ENCODE assay signal across 8 cellular contexts in the genomic region with DNA sequence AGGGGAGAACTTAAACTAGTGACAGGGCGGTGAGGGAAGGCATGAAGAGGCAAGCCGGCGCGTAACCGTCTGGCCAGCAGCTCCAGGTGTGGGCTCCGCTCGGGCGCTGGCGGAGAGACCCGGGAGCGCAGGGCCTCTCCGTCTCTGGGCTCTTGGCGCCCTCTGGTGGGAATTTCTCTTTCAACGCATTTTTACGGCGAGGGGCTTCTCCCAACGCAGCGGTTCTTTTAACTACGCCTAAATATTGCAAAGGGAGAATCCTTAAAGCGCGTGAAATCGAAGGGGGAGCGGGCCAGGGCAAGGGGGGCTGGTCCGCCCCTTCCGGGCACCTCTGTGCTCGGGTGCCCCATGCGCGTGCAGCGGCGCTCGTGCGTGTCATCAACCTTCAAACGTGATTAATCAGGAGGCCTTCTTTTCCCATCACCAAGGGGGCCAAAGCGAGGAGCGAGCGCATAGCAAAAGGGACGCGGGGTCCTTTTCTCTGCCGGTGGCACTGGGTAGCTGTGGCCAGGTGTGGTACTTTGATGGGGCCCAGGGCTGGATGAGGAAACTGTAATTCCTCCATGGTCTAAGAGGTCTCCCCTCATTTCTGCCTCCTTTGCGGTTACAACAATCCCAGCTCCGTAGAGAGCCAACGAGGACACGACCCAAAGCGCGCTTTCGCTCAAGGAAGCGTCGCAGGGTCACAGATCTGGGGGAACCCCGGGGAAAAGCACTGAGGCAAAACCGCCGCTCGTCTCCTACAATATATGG. TPM values are rescaled to one million over a fixed set of nuclear protein-coding genes. Genes with fewer than 3 reads are reported as not detected.
DNase-seq lines count a peak whose midpoint lies in the region; TF ChIP-seq lines count a peak whose summit lies in the region.

No MANE protein-coding gene starts in this region.

- H3K4me1 Mint-ChIP-seq in IgD-negative memory B cell: peaks cover 12 to 22% (median 21%) of the 10 kb centered on the region in 3 donors

- H3K36me3 Mint-ChIP-seq in IgD-negative memory B cell: peaks cover 1% of the 10 kb centered on the region

- intact Hi-C loops in transverse colon (cut with DNase I; ENCODE audit: low total_unique reads): loop anchor here (10.0 kb wide), 1 partner anchor 331 kb away; no protein-coding TSS in a partner anchor

- H3K27me3 ChIP-seq in neutrophil (peaks cover 86% of the 10 kb centered on the region), transverse colon (peaks cover 81% of the 10 kb centered on the region)

- TF ChIP-seq CTCF in fibroblast of pulmonary artery (IDR thresholded peaks at IDR 0.05; ENCODE audit: low read length, missing control alignments): peak; percentile 57
- no peak for TF ChIP-seq CTCF in neutrophil (IDR thresholded peaks at IDR 0.05)
- peak; percentile 73 to 85 (median 80) for TF ChIP-seq CTCF in transverse colon (IDR thresholded peaks at IDR 0.05)

- peak overlapping the region; percentile 92 to 95 (median 94) for H3K27ac Mint-ChIP-seq in IgD-negative memory B cell

- H3K4me3 Mint-ChIP-seq in IgD-negative memory B cell: peak overlapping the region; percentile 67 to 90 (median 86)

- H3K4me3 ChIP-seq in fibroblast of pulmonary artery (replicated peaks; ENCODE audit: low read depth, low read length): no peak overlapping the region
- H3K4me3 ChIP-seq in neutrophil (ENCODE audit: low read depth in 1 of 2, low read length in 1 of 2): peak overlapping the region; percentile 36 to 52
- H3K4me3 ChIP-seq in transverse colon: peak overlapping the region in 3 of 4 donors; percentile 23 to 53 (median 28)

- in situ Hi-C loops in transverse colon (cut with MboI; ENCODE audit: low pct_ligation_motif_present in 1 of 4, low pct_unique_long_range_greater_than_20kb in 1 of 4, low sequenced_read_pairs in 3 of 4): loop anchor here (10.0 to 25.0 kb wide), 4 partner anchors 104 to 581 kb away; a partner anchor contains a TSS

- TF ChIP-seq EP300 in transverse colon (IDR thresholded peaks at IDR 0.05; ENCODE audit: low read depth): no peak

- DNase-seq in GF-D8 (lab: John Stamatoyannopoulos, UW) (peak; percentile 10), OCI-M1 (lab: John Stamatoyannopoulos, UW) (peak; percentile 80), fibroblast of pulmonary artery (ENCODE audit: low read depth) (peak; percentile 46), transverse colon (peak; percentile 65), cerebellar nuclear complex (lab: John Stamatoyannopoulos, UW) (no peak)
- DNase-seq in activated T-cell treated with anti-CD3 and anti-CD28 coated beads, Interleukin-2, amount 50 U/mL, for 48 hours: peak; percentile 82 to 84

- H3K36me3 ChIP-seq in neutrophil (no peaks in the 10 kb centered on the region), transverse colon (no peaks in the 10 kb centered on the region)

- TF ChIP-seq POLR2A in transverse colon (IDR thresholded peaks at IDR 0.05): no peak

- peaks cover 0 to 6% (median 0%) of the 10 kb centered on the region in 3 donors for H3K9me3 Mint-ChIP-seq in IgD-negative memory B cell

- H3K9me3 ChIP-seq in neutrophil: no peaks in the 10 kb centered on the region
- no peaks in the 10 kb centered on the region for H3K9me3 ChIP-seq in transverse colon

- H3K4me1 ChIP-seq in neutrophil (ENCODE audit: control insufficient read depth in 1 of 2, insufficient read depth in 1 of 2, low read depth in 1 of 2, low read length in 1 of 2) (peaks cover 40 to 49% of the 10 kb centered on the region in 2 experiments), transverse colon (peaks cover 23 to 54% (median 46%) of the 10 kb centered on the region in 4 donors)

- 1 to 3% methylated on average over 7 to 51 of the region's 52 CpGs for WGBS in transverse colon (ENCODE audit: low coverage in 1 of 2), 2 donors

- peaks cover 65% of the 10 kb centered on the region for H3K27me3 Mint-ChIP-seq in IgD-negative memory B cell

- H3K27ac ChIP-seq in neutrophil: no peak overlapping the region
- no peak overlapping the region for H3K27ac ChIP-seq in transverse colon

RNA-seq across cellular contexts. Expression of a gene that starts 0.8 kb away (rescaled TPM):
- not detected for polyA plus RNA-seq in IgD-negative memory B cell
- total RNA-seq in transverse colon: not detected

RNA-seq across cellular contexts. Expression of a gene that starts 45.7 kb away (rescaled TPM):
- polyA plus RNA-seq in IgD-negative memory B cell: not detected
- total RNA-seq in transverse colon: not detected

Comparison
In these comparisons a context has a peak if more than half of its experiments do, and no peak if none do; other contexts are left out.
1. DNase-seq: peak in GF-D8 (single experiment), OCI-M1 (single experiment), activated T-cell treated with anti-CD3 and anti-CD28 coated beads, Interleukin-2, amount 50 U/mL, for 48 hours (2 of 2), fibroblast of pulmonary artery (single experiment) and transverse colon (single experiment); none in cerebellar nuclear complex (0 of 2).